ENCODE assay signal across 25 cellular contexts in genomic region chr6:18235524-18235923, GRCh38.
"Had no signal": no experiment of that assay in that cellular context is flagged by ENCODE, and none has a peak within 500 bp of the region (broad histone marks: within the 10 kb centered on the region; RNA-seq: fewer than 3 reads in every experiment).

No MANE protein-coding gene starts in this region.

- H3K27me3 ChIP-seq: left lung, ovary, right atrium auricular region, stomach, suprapubic skin, tibial artery, uterus had no signal

- H3K27ac Mint-ChIP-seq: progenitor cell of endocrine pancreas; stimulated activated naive B cell treated with anti-CD40 and anti-IgM and Interleukin-4, amounts not matched to agents 10 μg/mL and 1 μg/mL and 100 μg/mL, for 72 hours; type B pancreatic cell had no signal

- H3K4me3 Mint-ChIP-seq: naive thymus-derived CD8-positive, alpha-beta T cell; stimulated activated naive B cell treated with anti-CD40 and anti-IgM and Interleukin-4, amounts not matched to agents 10 μg/mL and 1 μg/mL and 100 μg/mL, for 72 hours; type B pancreatic cell had no signal

- H3K4me3 ChIP-seq: left lung, lower lobe of right lung, ovary, right atrium auricular region, skin epidermis, stomach, suprapubic skin, thoracic aorta, tibial artery, uterus had no signal

- H3K36me3 ChIP-seq: ovary, uterus had no signal

- H3K27ac ChIP-seq: left lung, lower lobe of right lung, ovary, right atrium auricular region, skin epidermis, stomach, suprapubic skin, thoracic aorta, tibial artery, uterus had no signal

- ATAC-seq: left colon; left lung; lower lobe of right lung; naive thymus-derived CD8-positive, alpha-beta T cell; sciatic nerve; stimulated activated naive B cell treated with anti-CD40 and anti-IgM and Interleukin-4, amounts not matched to agents 10 μg/mL and 1 μg/mL and 100 μg/mL, for 72 hours; stimulated activated naive CD8-positive, alpha-beta T cell treated with anti-CD3 and anti-CD28 coated beads, Interleukin-15, Interleukin-2, amounts not matched to agents 100 U/mL and 50 U/mL, for 24 hours had no signal

- H3K4me1 ChIP-seq: left lung, lower lobe of right lung, right atrium auricular region, stomach, suprapubic skin, tibial artery, uterus had no signal

- DNase-seq: hippocampal formation; kidney; left colon; left lung; lower lobe of right lung; mammary epithelial cell; mesenchymal stem cell; naive thymus-derived CD8-positive, alpha-beta T cell; ovary; stimulated activated CD4-positive, alpha-beta T cell treated with anti-CD3 and anti-CD28 coated beads, Interleukin-12 subunit alpha, Interleukin-12 subunit beta, amount 100 ng/mL, for 4 hours; stimulated activated CD4-positive, alpha-beta T cell treated with anti-CD3 and anti-CD28 coated beads, Interleukin-15, amount 100 ng/mL, for 24 hours; stimulated activated CD4-positive, alpha-beta T cell treated with anti-CD3 and anti-CD28 coated beads, Interleukin-2, amount 100 ng/mL, for 24 hours; stimulated activated CD4-positive, alpha-beta T cell treated with anti-CD3 and anti-CD28 coated beads, Interleukin-4, amount 100 ng/mL, for 1 hour; stimulated activated naive B cell treated with anti-CD40 and anti-IgM and Interleukin-4, amounts not matched to agents 10 μg/mL and 1 μg/mL and 100 μg/mL, for 72 hours; stimulated activated naive CD8-positive, alpha-beta T cell treated with anti-CD3 and anti-CD28 coated beads, Interleukin-15, Interleukin-2, amounts not matched to agents 100 U/mL and 50 U/mL, for 24 hours; stomach; tibial artery; uterus had no signal

- H3K9me3 ChIP-seq: ovary had no signal

- H3K27me3 Mint-ChIP-seq: naive thymus-derived CD8-positive, alpha-beta T cell; progenitor cell of endocrine pancreas; stimulated activated naive B cell treated with anti-CD40 and anti-IgM and Interleukin-4, amounts not matched to agents 10 μg/mL and 1 μg/mL and 100 μg/mL, for 72 hours; type B pancreatic cell had no signal

- FAIRE-seq: kidney had no signal
